Comparison of ENCODE assay signal across 14 cellular contexts in genomic region chr1:154478013-154478412, GRCh38. TPM values are rescaled to one million over a fixed set of nuclear protein-coding genes. Genes with fewer than 3 reads are reported as not detected.
DNase-seq lines count a peak whose midpoint lies in the region; ATAC-seq and TF ChIP-seq lines count a peak whose summit lies in the region.
"Had no signal": no experiment of that assay in that cellular context is flagged by ENCODE, and none has a peak within 500 bp of the region (broad histone marks: within the 10 kb centered on the region; RNA-seq: fewer than 3 reads in every experiment).

No MANE protein-coding gene starts in this region.

- no peaks in the 10 kb centered on the region for H3K79me1 ChIP-seq in neuronal stem cell (ENCODE audit: low read depth, low read length)

- CTCF ChIA-PET in WTC11 (lab: Charles Lee): interaction anchor here (0.9 to 9.0 kb wide), 5 partner anchors 11 to 401 kb away, joined by 3 to 189 read pairs (median 3); no protein-coding TSS in a partner anchor

- 48 to 67% methylated on average over 8 of the region's 8 CpGs for WGBS in testis, 2 donors
- WGBS in neuronal stem cell (ENCODE audit: extremely low coverage in 2 of 2, insufficient read length in 2 of 2, insufficient replicate concordance in 1 of 2), 2 donors: no CpG with 5 or more reads among the region's 8 CpGs

- no peak overlapping the region for H2BK12ac ChIP-seq in neuronal stem cell (ENCODE audit: low read length)

- H4K8ac ChIP-seq in neuronal stem cell (ENCODE audit: low read depth, low read length): no peak overlapping the region

- peaks cover 21% of the 10 kb centered on the region for H3K4me1 Mint-ChIP-seq in WTC11

- peak overlapping the region; percentile 18; the same call in 1 of the 2 replicates for H3K4me2 ChIP-seq in MM.1S (ENCODE audit: low read depth, low read length)
- no peak overlapping the region for H3K4me2 ChIP-seq in neuronal stem cell (ENCODE audit: insufficient read depth, low read length, poor library complexity, severe bottlenecking)

- no peak overlapping the region for H2BK5ac ChIP-seq in neuronal stem cell (ENCODE audit: low read length)

- H3K27me3 ChIP-seq in MM.1S (replicated peaks; ENCODE audit: insufficient read depth, low read length) (no peaks in the 10 kb centered on the region), testis (no peaks in the 10 kb centered on the region), neuronal stem cell (ENCODE audit: control insufficient read depth in 3 of 3, insufficient read depth in 3 of 3, low read depth in 1 of 3, low read length in 3 of 3) (no peaks in the 10 kb centered on the region)

- H3K18ac ChIP-seq in neuronal stem cell (ENCODE audit: low read length): no peak overlapping the region

- no peak overlapping the region for H3K23ac ChIP-seq in neuronal stem cell (ENCODE audit: low read depth, low read length, poor library complexity)

- H2AK5ac ChIP-seq in neuronal stem cell (ENCODE audit: low read depth, low read length): no peak overlapping the region

- H2BK120ac ChIP-seq in neuronal stem cell (ENCODE audit: low read depth, low read length): no peak overlapping the region

- H3K14ac ChIP-seq in neuronal stem cell (ENCODE audit: low read length): no peak overlapping the region

- no peaks in the 10 kb centered on the region for H3K79me2 ChIP-seq in MM.1S (ENCODE audit: low read length)

- no peaks in the 10 kb centered on the region for H3K27me3 Mint-ChIP-seq in WTC11 (ENCODE audit: low read depth)

- H3K9me3 ChIP-seq in MM.1S (replicated peaks; ENCODE audit: insufficient read depth, low read length): no peaks in the 10 kb centered on the region
- no peaks in the 10 kb centered on the region for H3K9me3 ChIP-seq in testis
- H3K9me3 ChIP-seq in neuronal stem cell (replicated peaks in 1 of 2; ENCODE audit: control insufficient read depth in 2 of 2, insufficient read depth in 1 of 2, low read depth in 1 of 2, low read length in 2 of 2): no peaks in the 10 kb centered on the region

- POLR2A ChIA-PET in WTC11 (lab: Charles Lee): no interaction called here

- H3K36me3 Mint-ChIP-seq in WTC11: no peaks in the 10 kb centered on the region
- H3K36me3 Mint-ChIP-seq: CD8-positive, alpha-beta T cell had no signal

- H3K36me3 ChIP-seq in MM.1S (replicated peaks; ENCODE audit: insufficient read depth, low read length) (no peaks in the 10 kb centered on the region), testis (ENCODE audit: low read depth, missing control alignments) (no peaks in the 10 kb centered on the region), neuronal stem cell (replicated peaks in 1 of 2; ENCODE audit: control insufficient read depth in 2 of 2, insufficient read depth in 2 of 2, low read length in 2 of 2) (no peaks in the 10 kb centered on the region)

- H3K4me3 ChIP-seq in MM.1S (ENCODE audit: low read length) (no peak overlapping the region), testis (no peak overlapping the region), neuronal stem cell (ENCODE audit: low read length in 2 of 2) (no peak overlapping the region)

- TF ChIP-seq POLR2A in testis (IDR thresholded peaks at IDR 0.05): no peak

- H2AFZ ChIP-seq in MM.1S (ENCODE audit: low read length) (peak overlapping the region; percentile 42; the same call in 1 of the 2 replicates), neuronal stem cell (ENCODE audit: low read length) (no peak overlapping the region)

- intact Hi-C loops in testis (cut with DNase I; ENCODE audit: low total_unique reads): loop anchor here (10.0 kb wide), 1 partner anchor 73 kb away; the partner anchor contains the start of gene IL6R

- no peaks in the 10 kb centered on the region for H3K9me2 ChIP-seq in MM.1S (replicated peaks; ENCODE audit: insufficient read depth, low read length)

- no peak overlapping the region for H3K4ac ChIP-seq in neuronal stem cell (ENCODE audit: low read length)

- H2BK15ac ChIP-seq in neuronal stem cell (ENCODE audit: low read length): no peak overlapping the region

- H4K91ac ChIP-seq in neuronal stem cell (ENCODE audit: low read depth, low read length, poor library complexity): no peak overlapping the region

- no peak for DNase-seq in MM.1S
- DNase-seq in WTC11 (ENCODE audit: low spot score): no peak
- peak; percentile 62 for DNase-seq in mucosa of gallbladder (ENCODE audit: low spot score)
- DNase-seq in testis: peak; percentile 94
- no peak for DNase-seq in neuronal stem cell (ENCODE audit: low spot score)
- DNase-seq in GDM1 (lab: John Stamatoyannopoulos, UW): no peak
- no peak for DNase-seq in NCI-H524 (lab: John Stamatoyannopoulos, UW)
- DNase-seq: CD8-positive, alpha-beta T cell; NCI-H1092 treated with DMSO at 0.1 percent for 48 hours; NCI-H1694; NCI-H446; NCI-H748 treated with DMSO at 0.1 percent for 48 hours had no signal

- H3K27ac Mint-ChIP-seq in WTC11: peak overlapping the region; percentile 84
- H3K27ac Mint-ChIP-seq: CD8-positive, alpha-beta T cell had no signal

- ATAC-seq in WTC11: no peak
- ATAC-seq: CD8-positive, alpha-beta T cell had no signal

- H3K9ac ChIP-seq in MM.1S (ENCODE audit: low read length): no peak overlapping the region
- H3K9ac ChIP-seq in neuronal stem cell (ENCODE audit: low read depth, low read length, poor library complexity): no peak overlapping the region

- no peaks in the 10 kb centered on the region for H3K9me3 Mint-ChIP-seq in WTC11
- H3K9me3 Mint-ChIP-seq: CD8-positive, alpha-beta T cell had no signal

- TF ChIP-seq CTCF in MM.1S (IDR thresholded peaks at IDR 0.05; ENCODE audit: low read length) (no peak), WTC11 (IDR thresholded peaks at IDR 0.05) (no peak), testis (IDR thresholded peaks at IDR 0.05) (no peak)

- no peaks in the 10 kb centered on the region for H4K20me1 ChIP-seq in MM.1S (ENCODE audit: insufficient read depth, low read length)

- H3K27ac ChIP-seq in MM.1S (ENCODE audit: low read length) (peak overlapping the region; percentile 17; the same call in 1 of the 2 replicates), testis (peak overlapping the region; percentile 45 to 66), neuronal stem cell (replicated peaks; ENCODE audit: low read length) (no peak overlapping the region)

- no peak overlapping the region for H3K4me3 Mint-ChIP-seq in WTC11
- H3K4me3 Mint-ChIP-seq: CD8-positive, alpha-beta T cell had no signal

- peaks cover 15% of the 10 kb centered on the region for H3F3A ChIP-seq in MM.1S (ENCODE audit: insufficient read depth, low read length)

- H3K4me1 ChIP-seq in MM.1S (ENCODE audit: low read length) (peaks cover 18% of the 10 kb centered on the region), testis (peaks cover 46% of the 10 kb centered on the region), neuronal stem cell (ENCODE audit: control insufficient read depth in 2 of 2, insufficient read depth in 1 of 2, low read depth in 1 of 2, low read length in 2 of 2) (peaks cover 5 to 9% of the 10 kb centered on the region in 2 donors)

TF ChIP-seq in WTC11, 78 proteins besides CTCF, POLR2A, EP300 and RAD21 (continues in another document):
- TF ChIP-seq GABPB1 (CRISPR knock-in tag; IDR thresholded peaks at IDR 0.05) (no peak), MLX (CRISPR knock-in tag; IDR thresholded peaks at IDR 0.05) (no peak), CREB1 (CRISPR knock-in tag; IDR thresholded peaks at IDR 0.05) (no peak), SMAD4 (CRISPR knock-in tag; IDR thresholded peaks at IDR 0.05) (no peak), IRF2 (CRISPR knock-in tag; IDR thresholded peaks at IDR 0.05; ENCODE audit: borderline replicate concordance, low read depth) (no peak), NFYB (CRISPR knock-in tag; conservative IDR thresholded peaks at IDR 0.05; ENCODE audit: low read depth) (no peak), NR1H2 (CRISPR knock-in tag; IDR thresholded peaks at IDR 0.05) (no peak)
- TF ChIP-seq, protein P1, sequence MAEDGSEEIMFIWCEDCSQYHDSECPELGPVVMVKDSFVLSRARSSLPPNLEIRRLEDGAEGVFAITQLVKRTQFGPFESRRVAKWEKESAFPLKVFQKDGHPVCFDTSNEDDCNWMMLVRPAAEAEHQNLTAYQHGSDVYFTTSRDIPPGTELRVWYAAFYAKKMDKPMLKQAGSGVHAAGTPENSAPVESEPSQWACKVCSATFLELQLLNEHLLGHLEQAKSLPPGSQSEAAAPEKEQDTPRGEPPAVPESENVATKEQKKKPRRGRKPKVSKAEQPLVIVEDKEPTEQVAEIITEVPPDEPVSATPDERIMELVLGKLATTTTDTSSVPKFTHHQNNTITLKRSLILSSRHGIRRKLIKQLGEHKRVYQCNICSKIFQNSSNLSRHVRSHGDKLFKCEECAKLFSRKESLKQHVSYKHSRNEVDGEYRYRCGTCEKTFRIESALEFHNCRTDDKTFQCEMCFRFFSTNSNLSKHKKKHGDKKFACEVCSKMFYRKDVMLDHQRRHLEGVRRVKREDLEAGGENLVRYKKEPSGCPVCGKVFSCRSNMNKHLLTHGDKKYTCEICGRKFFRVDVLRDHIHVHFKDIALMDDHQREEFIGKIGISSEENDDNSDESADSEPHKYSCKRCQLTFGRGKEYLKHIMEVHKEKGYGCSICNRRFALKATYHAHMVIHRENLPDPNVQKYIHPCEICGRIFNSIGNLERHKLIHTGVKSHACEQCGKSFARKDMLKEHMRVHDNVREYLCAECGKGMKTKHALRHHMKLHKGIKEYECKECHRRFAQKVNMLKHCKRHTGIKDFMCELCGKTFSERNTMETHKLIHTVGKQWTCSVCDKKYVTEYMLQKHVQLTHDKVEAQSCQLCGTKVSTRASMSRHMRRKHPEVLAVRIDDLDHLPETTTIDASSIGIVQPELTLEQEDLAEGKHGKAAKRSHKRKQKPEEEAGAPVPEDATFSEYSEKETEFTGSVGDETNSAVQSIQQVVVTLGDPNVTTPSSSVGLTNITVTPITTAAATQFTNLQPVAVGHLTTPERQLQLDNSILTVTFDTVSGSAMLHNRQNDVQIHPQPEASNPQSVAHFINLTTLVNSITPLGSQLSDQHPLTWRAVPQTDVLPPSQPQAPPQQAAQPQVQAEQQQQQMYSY (CRISPR knock-in tag; IDR thresholded peaks at IDR 0.05): no peak

RNA-seq across cellular contexts. Expression of gene TDRD10, which starts 24.0 kb away (rescaled TPM):
- total RNA-seq in WTC11 (2021): 0.09 to 0.46 TPM (median 0.25 TPM) in 3 replicates
- total RNA-seq in mucosa of gallbladder: 2.3 TPM
- total RNA-seq in testis: 10 to 100 TPM; 50.9 to 60.3 TPM
- polyA plus RNA-seq in testis (ENCODE audit: insufficient read depth, low read depth, low replicate concordance): 123 TPM
- polyA plus RNA-seq in neuronal stem cell (2013, experiment 1 of 2): not detected
- not detected for polyA plus RNA-seq in neuronal stem cell (2013, experiment 2 of 2)
- total RNA-seq: CD8-positive, alpha-beta T cell; HT1080; RPMI7951 had no signal

RNA-seq across cellular contexts. Expression of gene SHE, which starts 24.2 kb away (rescaled TPM):
- total RNA-seq in WTC11 (2021) (0.73 to 1.1 TPM (median 0.79 TPM) in 3 replicates), mucosa of gallbladder (6.2 TPM), testis (10 to 100 TPM; 53.7 to 57.9 TPM)
- polyA plus RNA-seq in testis (ENCODE audit: insufficient read depth, low read depth, low replicate concordance): 50.9 TPM
- 0.10 TPM for polyA plus RNA-seq in neuronal stem cell (2013, experiment 1 of 2)
- 0.03 TPM for polyA plus RNA-seq in neuronal stem cell (2013, experiment 2 of 2)
- total RNA-seq: CD8-positive, alpha-beta T cell; HT1080; RPMI7951 had no signal

Comparison
In these comparisons a context has a peak if more than half of its experiments do, and no peak if none do; other contexts are left out.
1. DNase-seq: peak in mucosa of gallbladder (single experiment) and testis (single experiment); none in MM.1S (single experiment), WTC11 (single experiment), neuronal stem cell (single experiment), GDM1 (single experiment) and NCI-H524 (0 of 2).
2. RNA of gene TDRD10, which starts 24.0 kb away (total RNA-seq): 50.9 to 60.3 TPM in testis; 2.3 TPM in mucosa of gallbladder (single experiment) and 0.09 to 0.46 TPM in WTC11; every median in the first group is over 10 times any median in the second.